In genomic region chr14:51566831-51567582, GRCh38 we compare ENCODE assay signal across 16 cellular contexts.
A peak's percentile ranks its signal among the peaks of the same experiment; 100 is the strongest.
DNase-seq lines count a peak whose midpoint lies in the region; ATAC-seq and TF ChIP-seq lines count a peak whose summit lies in the region.
"Had no signal": no experiment of that assay in that cellular context is flagged by ENCODE, and none has a peak within 500 bp of the region (broad histone marks: within the 10 kb centered on the region; RNA-seq: fewer than 3 reads in every experiment).

No MANE protein-coding gene starts in this region.

- H3K4me3 Mint-ChIP-seq in neural progenitor cell = no peak overlapping the region
- H3K4me3 Mint-ChIP-seq in T-helper 2 cell treated with Interferon-gamma antibody and Interleukin-4, amounts not matched to agents 5 μg/mL and 100 μg/mL, for 36 hours = no peak overlapping the region
- H3K4me3 Mint-ChIP-seq: CD14-positive monocyte had no signal

- peaks cover 8% of the 10 kb centered on the region for H3K27me3 Mint-ChIP-seq in neural progenitor cell (ENCODE audit: insufficient read depth, low read depth)
- no peaks in the 10 kb centered on the region for H3K27me3 Mint-ChIP-seq in T-helper 2 cell treated with Interferon-gamma antibody and Interleukin-4, amounts not matched to agents 5 μg/mL and 100 μg/mL, for 36 hours (ENCODE audit: low read depth)

- H2AFZ ChIP-seq in KMS-11 (ENCODE audit: low read depth) = peak overlapping the region; percentile 50
- H2AFZ ChIP-seq in neural progenitor cell (replicated peaks) = no peak overlapping the region

- H3K9ac ChIP-seq in KMS-11 (no peak overlapping the region; the same call in 1 of the 2 replicates), neural progenitor cell (no peak overlapping the region)

- H3K4me3 ChIP-seq in KMS-11 (IDR thresholded peaks at IDR 0.05; ENCODE audit: insufficient read depth, low read depth, low read length) (no peak overlapping the region), neural progenitor cell (no peak overlapping the region)
- H3K4me3 ChIP-seq: sigmoid colon had no signal

- DNase-seq in DMS 273 (lab: John Stamatoyannopoulos, UW; ENCODE audit: unreplicated experiment) = peak; percentile 36
- no peak for DNase-seq in DMS 273 treated with DMSO at 0.1 percent for 48 hours (lab: John Stamatoyannopoulos, UW)
- DNase-seq in foreskin keratinocyte = no peak
- no peak for DNase-seq in kidney glomerular epithelial cell (lab: John Stamatoyannopoulos, UW)
- no peak for DNase-seq in neural progenitor cell (ENCODE audit: low spot score)
- no peak for DNase-seq in T-helper 2 cell treated with Interferon-gamma antibody and Interleukin-4, amounts not matched to agents 5 μg/mL and 100 μg/mL, for 36 hours (ENCODE audit: low spot score)
- DNase-seq: activated CD4-positive, CD25-positive, alpha-beta regulatory T cell; brain microvascular endothelial cell; NCI-H1048; OCI-M1; sigmoid colon had no signal

- TF ChIP-seq CTCF in KMS-11 (conservative IDR thresholded peaks at IDR 0.05; ENCODE audit: low read depth, low read length) (no peak), foreskin keratinocyte (conservative IDR thresholded peaks at IDR 0.05) (no peak), neural progenitor cell (IDR thresholded peaks at IDR 0.05) (no peak)

- peaks cover 4% of the 10 kb centered on the region for H3K36me3 Mint-ChIP-seq in neural progenitor cell
- no peaks in the 10 kb centered on the region for H3K36me3 Mint-ChIP-seq in T-helper 2 cell treated with Interferon-gamma antibody and Interleukin-4, amounts not matched to agents 5 μg/mL and 100 μg/mL, for 36 hours (ENCODE audit: low read depth)
- H3K36me3 Mint-ChIP-seq: CD14-positive monocyte had no signal

- peaks cover 5% of the 10 kb centered on the region for H3K9me3 Mint-ChIP-seq in neural progenitor cell
- H3K9me3 Mint-ChIP-seq in T-helper 2 cell treated with Interferon-gamma antibody and Interleukin-4, amounts not matched to agents 5 μg/mL and 100 μg/mL, for 36 hours = no peaks in the 10 kb centered on the region

- H3K36me3 ChIP-seq in KMS-11 (ENCODE audit: insufficient read depth) (no peaks in the 10 kb centered on the region), neural progenitor cell (no peaks in the 10 kb centered on the region)
- H3K36me3 ChIP-seq: brain microvascular endothelial cell, sigmoid colon had no signal

- no peak overlapping the region for H3K27ac Mint-ChIP-seq in neural progenitor cell
- H3K27ac Mint-ChIP-seq in T-helper 2 cell treated with Interferon-gamma antibody and Interleukin-4, amounts not matched to agents 5 μg/mL and 100 μg/mL, for 36 hours = no peak overlapping the region
- H3K27ac Mint-ChIP-seq: CD14-positive monocyte had no signal

- H3K79me2 ChIP-seq in KMS-11 (ENCODE audit: insufficient read depth, low read depth) = no peaks in the 10 kb centered on the region
- H3K79me2 ChIP-seq in neural progenitor cell (ENCODE audit: low read depth) = no peaks in the 10 kb centered on the region

- peak overlapping the region; percentile 92 for H3K4me2 ChIP-seq in KMS-11
- no peak overlapping the region for H3K4me2 ChIP-seq in neural progenitor cell

- ATAC-seq in GM18909 (IDR thresholded peaks at IDR 0.05; ENCODE audit: poor library complexity, unreplicated experiment) (peak; percentile 66), foreskin keratinocyte (peak; percentile 30)
- ATAC-seq: HCT116 had no signal

- no peaks in the 10 kb centered on the region for H3F3A ChIP-seq in neural progenitor cell (ENCODE audit: low read depth)

- H3K4me1 ChIP-seq in KMS-11 (ENCODE audit: low read depth, poor library complexity, severe bottlenecking) (peaks cover 48% of the 10 kb centered on the region), foreskin keratinocyte (peaks cover 41% of the 10 kb centered on the region), neural progenitor cell (peaks cover 14% of the 10 kb centered on the region)

- H3K27me3 ChIP-seq in KMS-11 (ENCODE audit: insufficient read depth, low read depth) = no peaks in the 10 kb centered on the region
- H3K27me3 ChIP-seq in foreskin keratinocyte = no peaks in the 10 kb centered on the region
- H3K27me3 ChIP-seq in neural progenitor cell = no peaks in the 10 kb centered on the region
- H3K27me3 ChIP-seq: brain microvascular endothelial cell, sigmoid colon had no signal

- H4K20me1 ChIP-seq in KMS-11 (ENCODE audit: insufficient read depth) (no peaks in the 10 kb centered on the region), neural progenitor cell (ENCODE audit: low read depth) (no peaks in the 10 kb centered on the region)

- no peaks in the 10 kb centered on the region for H3K9me3 ChIP-seq in neural progenitor cell (ENCODE audit: low read depth)
- H3K9me3 ChIP-seq: sigmoid colon had no signal

- H3K4me1 Mint-ChIP-seq in neural progenitor cell = peaks cover 34% of the 10 kb centered on the region
- peaks cover 8% of the 10 kb centered on the region for H3K4me1 Mint-ChIP-seq in T-helper 2 cell treated with Interferon-gamma antibody and Interleukin-4, amounts not matched to agents 5 μg/mL and 100 μg/mL, for 36 hours (ENCODE audit: low read depth)
- H3K4me1 Mint-ChIP-seq: CD14-positive monocyte had no signal

- peak overlapping the region; percentile 70 for H3K27ac ChIP-seq in KMS-11
- H3K27ac ChIP-seq in foreskin keratinocyte = no peak overlapping the region
- no peak overlapping the region for H3K27ac ChIP-seq in neural progenitor cell
- H3K27ac ChIP-seq: 22Rv1, brain microvascular endothelial cell, sigmoid colon had no signal
